ENCODE assay signal across 22 cellular contexts in the genomic region with DNA sequence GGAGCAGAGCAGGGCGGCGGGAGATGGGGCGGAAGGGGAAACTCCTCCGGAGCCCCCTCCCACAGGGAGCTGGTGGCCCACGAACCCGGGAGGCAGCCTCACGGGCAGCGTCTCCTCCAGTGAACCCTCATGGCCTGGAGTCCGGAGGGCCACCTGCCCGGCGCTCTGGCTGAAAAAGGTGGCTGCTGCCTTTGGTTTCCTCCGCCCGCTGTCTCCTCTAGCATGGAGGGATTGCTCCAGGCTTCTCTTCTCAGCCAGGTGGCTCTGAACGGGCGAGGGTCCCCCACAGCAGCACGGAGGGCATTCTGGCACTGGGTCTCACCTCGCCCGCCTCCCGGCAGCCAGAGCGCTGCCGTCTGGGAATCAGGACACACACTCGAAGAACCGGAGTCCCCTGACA.
"Had no signal": no experiment of that assay in that cellular context is flagged by ENCODE, and none has a peak within 500 bp of the region (broad histone marks: within the 10 kb centered on the region; RNA-seq: fewer than 3 reads in every experiment).

No MANE protein-coding gene starts in this region.

- H3K27me3 Mint-ChIP-seq: stimulated activated memory B cell treated with anti-CD40 and anti-IgM and Interleukin-4, amounts not matched to agents 10 μg/mL and 1 μg/mL and 100 μg/mL, for 72 hours had no signal

- H3K4me3 Mint-ChIP-seq: effector memory CD8-positive, alpha-beta T cell; immature natural killer cell; naive thymus-derived CD8-positive, alpha-beta T cell; neural crest cell; stimulated activated memory B cell treated with anti-CD40 and anti-IgM and Interleukin-4, amounts not matched to agents 10 μg/mL and 1 μg/mL and 100 μg/mL, for 72 hours; stimulated activated naive CD8-positive, alpha-beta T cell treated with anti-CD3 and anti-CD28 coated beads, Interleukin-15, Interleukin-2, amounts not matched to agents 100 ng/mL and 50 ng/mL, for 24 hours had no signal

- H3K4me1 Mint-ChIP-seq: naive thymus-derived CD8-positive, alpha-beta T cell; neural crest cell; stimulated activated memory B cell treated with anti-CD40 and anti-IgM and Interleukin-4, amounts not matched to agents 10 μg/mL and 1 μg/mL and 100 μg/mL, for 72 hours had no signal

- H3K36me3 ChIP-seq: esophagus squamous epithelium, lower lobe of right lung, prostate gland, sigmoid colon, spleen, thoracic aorta, tibial nerve, upper lobe of left lung had no signal

- H3K27ac Mint-ChIP-seq: effector memory CD8-positive, alpha-beta T cell; immature natural killer cell; naive thymus-derived CD8-positive, alpha-beta T cell; stimulated activated memory B cell treated with anti-CD40 and anti-IgM and Interleukin-4, amounts not matched to agents 10 μg/mL and 1 μg/mL and 100 μg/mL, for 72 hours; stimulated activated naive CD8-positive, alpha-beta T cell treated with anti-CD3 and anti-CD28 coated beads, Interleukin-15, Interleukin-2, amounts not matched to agents 100 ng/mL and 50 ng/mL, for 24 hours had no signal

- DNase-seq: cortex of kidney; effector memory CD8-positive, alpha-beta T cell; erythroblast; esophagus squamous epithelium; foreskin melanocyte; glutamatergic neuron; hypothalamus; immature natural killer cell; left ventricle myocardium superior; lower lobe of right lung; naive thymus-derived CD8-positive, alpha-beta T cell; right cardiac atrium; sigmoid colon; spleen; stimulated activated CD4-positive, alpha-beta T cell treated with anti-CD3 and anti-CD28 coated beads, Interleukin-4, amount 100 ng/mL, for 4 hours had no signal

- H3K9me3 ChIP-seq: esophagus squamous epithelium, lower lobe of right lung, prostate gland, sigmoid colon, spleen, thoracic aorta, tibial nerve, upper lobe of left lung had no signal

- H3K36me3 Mint-ChIP-seq: immature natural killer cell; naive thymus-derived CD8-positive, alpha-beta T cell; stimulated activated memory B cell treated with anti-CD40 and anti-IgM and Interleukin-4, amounts not matched to agents 10 μg/mL and 1 μg/mL and 100 μg/mL, for 72 hours had no signal

- H3K9me3 Mint-ChIP-seq: immature natural killer cell; neural crest cell; stimulated activated naive CD8-positive, alpha-beta T cell treated with anti-CD3 and anti-CD28 coated beads, Interleukin-15, Interleukin-2, amounts not matched to agents 100 ng/mL and 50 ng/mL, for 24 hours had no signal

- ATAC-seq: effector memory CD8-positive, alpha-beta T cell; left ventricle myocardium superior; lower lobe of right lung; naive thymus-derived CD8-positive, alpha-beta T cell; right cardiac atrium; stimulated activated memory B cell treated with anti-CD40 and anti-IgM and Interleukin-4, amounts not matched to agents 10 μg/mL and 1 μg/mL and 100 μg/mL, for 72 hours had no signal

- H3K27ac ChIP-seq: esophagus squamous epithelium, lower lobe of right lung, prostate gland, sigmoid colon, spleen, thoracic aorta, tibial nerve, upper lobe of left lung had no signal
